23 cellular contexts compared by ENCODE assay signal in the genomic region with DNA sequence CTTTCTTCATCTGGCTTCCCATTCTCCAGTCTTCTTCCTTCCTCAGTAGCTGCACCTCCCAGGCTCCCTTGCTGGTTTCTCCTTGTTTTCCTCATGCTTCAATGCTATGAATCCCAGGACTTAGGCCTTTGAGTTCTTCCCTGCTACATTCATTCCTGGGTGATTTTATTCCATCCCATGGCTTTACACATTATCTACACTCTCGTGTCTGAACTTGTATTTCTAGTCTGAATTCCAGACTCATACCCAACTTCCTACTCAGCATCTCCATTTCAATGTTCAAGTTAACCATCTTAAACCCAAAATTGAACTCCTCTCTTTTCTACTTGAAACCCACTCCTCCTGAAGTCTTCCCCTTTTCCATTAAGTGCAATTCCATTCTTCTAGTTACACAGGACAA. TPM values are rescaled to one million over a fixed set of nuclear protein-coding genes. Genes with fewer than 3 reads are reported as not detected.
"Had no signal": no experiment of that assay in that cellular context is flagged by ENCODE, and none has a peak within 500 bp of the region (broad histone marks: within the 10 kb centered on the region; RNA-seq: fewer than 3 reads in every experiment).

No MANE protein-coding gene starts in this region.

- H3K4me1 ChIP-seq: SJCRH30 had no signal

- FAIRE-seq: HepG2, RCC 7860 had no signal

- H3K4me3 ChIP-seq: MG63, SJCRH30 had no signal

- DNase-seq: IMR-90, Karpas-422, KG1, MG63, NCI-H1092, NCI-H1105 treated with DMSO at 0.1 percent for 48 hours, NCI-H1417 treated with DMSO at 0.1 percent for 48 hours, NCI-H146, NCI-H187 treated with DMSO at 0.1 percent for 48 hours, NCI-H2029 treated with DMSO at 0.1 percent for 48 hours, NCI-H2171 treated with DMSO at 0.1 percent for 48 hours, NCI-H345, NCI-H446 treated with DMSO at 0.1 percent for 48 hours, NCI-H524, NCI-H526 treated with DMSO at 0.1 percent for 48 hours, NCI-H774, RPMI8226, SHP77 treated with DMSO at 0.1 percent for 48 hours, SJCRH30 had no signal

- H3K36me3 ChIP-seq: MG63, SJCRH30 had no signal

- ATAC-seq: HepG2, Right ventricle myocardium inferior, SK-N-SH treated with all-trans-retinoic acid at 6 μM for 48 hours had no signal

- H3K27me3 ChIP-seq: SJCRH30 had no signal

- H3K27ac ChIP-seq: SJCRH30 had no signal

RNA-seq across cellular contexts. Expression of a gene that starts 20.0 kb away (rescaled TPM):
- total RNA-seq: HepG2, IMR-90, SJCRH30 had no signal
- polyA plus RNA-seq: IMR-90 had no signal
